10 cellular contexts compared by ENCODE assay signal in the genomic region with DNA sequence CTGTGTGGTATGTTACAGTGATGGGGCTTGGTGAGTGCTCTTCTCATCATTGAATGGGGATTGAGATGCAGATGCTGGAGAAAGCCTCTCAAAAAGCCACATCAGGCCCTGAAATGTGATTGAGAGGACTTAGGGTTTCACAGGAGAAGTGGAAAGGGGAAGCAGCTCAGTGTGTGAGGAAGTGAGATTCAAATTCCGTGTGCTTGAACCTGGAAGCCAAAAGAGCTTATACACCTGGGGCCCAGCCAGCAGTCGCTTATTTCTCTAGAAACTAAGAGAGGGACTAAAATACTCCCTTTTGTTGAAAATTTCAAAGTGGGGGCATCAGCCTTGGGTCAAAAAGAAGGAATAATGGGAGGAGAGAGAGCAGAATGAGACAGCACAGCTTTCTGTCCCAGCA. TPM values are rescaled to one million over a fixed set of nuclear protein-coding genes. Genes with fewer than 3 reads are reported as not detected.
DNase-seq lines count a peak whose midpoint lies in the region; ATAC-seq and TF ChIP-seq lines count a peak whose summit lies in the region.
"Had no signal": no experiment of that assay in that cellular context is flagged by ENCODE, and none has a peak within 500 bp of the region (broad histone marks: within the 10 kb centered on the region; RNA-seq: fewer than 3 reads in every experiment).

No MANE protein-coding gene starts in this region.

- DNase-seq in CD4-positive, CD25-positive, alpha-beta regulatory T cell = no peak
- DNase-seq in activated CD4-positive, alpha-beta memory T cell treated with anti-CD3 and anti-CD28 coated beads, Interleukin-2, amount 10 ng/mL, durations not matched to agents 7 days and 5 days = no peak
- DNase-seq in stimulated activated CD4-positive, alpha-beta T cell treated with anti-CD3 and anti-CD28 coated beads, Interleukin-2, amount 100 ng/mL, for 24 hours = no peak
- DNase-seq in ovary (no peak), NCI-H187 treated with DMSO at 0.1 percent for 48 hours (lab: John Stamatoyannopoulos, UW) (no peak), GM13977 (ENCODE audit: low spot score) (no peak)

- peak overlapping the region; percentile 82 to 90 (median 88) for H3K4me3 Mint-ChIP-seq in CD4-positive, CD25-positive, alpha-beta regulatory T cell
- peak overlapping the region; percentile 76 for H3K4me3 Mint-ChIP-seq in activated CD4-positive, alpha-beta memory T cell treated with anti-CD3 and anti-CD28 coated beads, Interleukin-2, amount 10 ng/mL, durations not matched to agents 7 days and 5 days

- H3K27ac ChIP-seq in CD4-positive, CD25-positive, alpha-beta regulatory T cell (ENCODE audit: insufficient read depth, low read length, poor library complexity, severe bottlenecking) = peak overlapping the region; percentile 64
- H3K27ac ChIP-seq in ovary = no peak overlapping the region

- in situ Hi-C loops in GM13977 (cut with MboI; ENCODE audit: low pct_unique_long_range_greater_than_20kb, low sequenced_read_pairs, unreplicated experiment) = loop anchor here (25.0 kb wide), 1 partner anchor 336 kb away; a partner anchor contains a TSS

- POLR2A ChIA-PET in activated CD4-positive, alpha-beta memory T cell treated with anti-CD3 and anti-CD28 coated beads, Interleukin-2, amount 10 ng/mL, durations not matched to agents 7 days and 5 days (lab: Charles Lee) = interaction anchor here (0.8 to 3.2 kb wide), 15 partner anchors 8 to 511 kb away, joined by 3 to 48 read pairs (median 5); a partner anchor contains a TSS

- H3K4me1 Mint-ChIP-seq in CD4-positive, CD25-positive, alpha-beta regulatory T cell = peaks cover 22 to 48% (median 24%) of the 10 kb centered on the region in 4 donors
- H3K4me1 Mint-ChIP-seq in activated CD4-positive, alpha-beta memory T cell treated with anti-CD3 and anti-CD28 coated beads, Interleukin-2, amount 10 ng/mL, durations not matched to agents 7 days and 5 days = peaks cover 86% of the 10 kb centered on the region

- H3K27me3 Mint-ChIP-seq in CD4-positive, CD25-positive, alpha-beta regulatory T cell = peaks cover 4% of the 10 kb centered on the region
- H3K27me3 Mint-ChIP-seq in activated CD4-positive, alpha-beta memory T cell treated with anti-CD3 and anti-CD28 coated beads, Interleukin-2, amount 10 ng/mL, durations not matched to agents 7 days and 5 days = no peaks in the 10 kb centered on the region

- H3K27ac Mint-ChIP-seq in CD4-positive, CD25-positive, alpha-beta regulatory T cell = peak overlapping the region; percentile 82 to 98 (median 94)
- H3K27ac Mint-ChIP-seq in activated CD4-positive, alpha-beta memory T cell treated with anti-CD3 and anti-CD28 coated beads, Interleukin-2, amount 10 ng/mL, durations not matched to agents 7 days and 5 days = peak overlapping the region; percentile 97

- H3K27me3 ChIP-seq in CD4-positive, CD25-positive, alpha-beta regulatory T cell (ENCODE audit: control insufficient read depth, insufficient read depth, low read length) = no peaks in the 10 kb centered on the region
- H3K27me3 ChIP-seq in ovary = no peaks in the 10 kb centered on the region

- no peak for TF ChIP-seq CTCF in ovary (IDR thresholded peaks at IDR 0.05)
- TF ChIP-seq CTCF in GM13977 (IDR thresholded peaks at IDR 0.05; ENCODE audit: extremely low read depth, insufficient read depth, missing control alignments) = no peak

- TF ChIP-seq EP300 in ovary (IDR thresholded peaks at IDR 0.05) = no peak

- peak overlapping the region; percentile 72 for H3K4me3 ChIP-seq in CD4-positive, CD25-positive, alpha-beta regulatory T cell (ENCODE audit: low read depth, low read length)
- no peak overlapping the region for H3K4me3 ChIP-seq in ovary

- H3K9me3 Mint-ChIP-seq in CD4-positive, CD25-positive, alpha-beta regulatory T cell = peaks cover 0 to 10% (median 0%) of the 10 kb centered on the region in 7 donors
- H3K9me3 Mint-ChIP-seq in activated CD4-positive, alpha-beta memory T cell treated with anti-CD3 and anti-CD28 coated beads, Interleukin-2, amount 10 ng/mL, durations not matched to agents 7 days and 5 days = peaks cover 7% of the 10 kb centered on the region

- TF ChIP-seq POLR2A in ovary (IDR thresholded peaks at IDR 0.05) = no peak

- peaks cover 25% of the 10 kb centered on the region for H3K4me1 ChIP-seq in CD4-positive, CD25-positive, alpha-beta regulatory T cell (ENCODE audit: control insufficient read depth, insufficient read depth, low read length, poor library complexity, severe bottlenecking)
- H3K4me1 ChIP-seq in ovary (ENCODE audit: insufficient read depth) = no peaks in the 10 kb centered on the region

- peaks cover 3% of the 10 kb centered on the region for H3K36me3 Mint-ChIP-seq in CD4-positive, CD25-positive, alpha-beta regulatory T cell
- H3K36me3 Mint-ChIP-seq in activated CD4-positive, alpha-beta memory T cell treated with anti-CD3 and anti-CD28 coated beads, Interleukin-2, amount 10 ng/mL, durations not matched to agents 7 days and 5 days (ENCODE audit: low read depth) = peaks cover 28% of the 10 kb centered on the region

- no peaks in the 10 kb centered on the region for H3K36me3 ChIP-seq in CD4-positive, CD25-positive, alpha-beta regulatory T cell (ENCODE audit: control insufficient read depth, insufficient read depth, low read length)
- no peaks in the 10 kb centered on the region for H3K36me3 ChIP-seq in ovary

- CTCF ChIA-PET in activated CD4-positive, alpha-beta memory T cell treated with anti-CD3 and anti-CD28 coated beads, Interleukin-2, amount 10 ng/mL, durations not matched to agents 7 days and 5 days (lab: Charles Lee) = interaction anchor here (0.8 to 4.1 kb wide), 10 partner anchors 9 to 242 kb away, joined by 3 to 29 read pairs (median 8); a partner anchor contains a TSS

- ATAC-seq in CD4-positive, CD25-positive, alpha-beta regulatory T cell (ENCODE audit: low read depth in 2 of 2) = no peak
- ATAC-seq in GM19395 (IDR thresholded peaks at IDR 0.05; ENCODE audit: unreplicated experiment) (peak; percentile 65), HG03108 (IDR thresholded peaks at IDR 0.05; ENCODE audit: unreplicated experiment) (peak; percentile 38)

- intact Hi-C loops in ovary (cut with DNase I) = no loop called here

- no peaks in the 10 kb centered on the region for H3K9me3 ChIP-seq in CD4-positive, CD25-positive, alpha-beta regulatory T cell (ENCODE audit: control insufficient read depth in 2 of 2, low read length in 2 of 2)
- no peaks in the 10 kb centered on the region for H3K9me3 ChIP-seq in ovary

- 56 to 65% (median 61%) methylated on average over 2 of the region's 2 CpGs for WGBS in ovary, 3 donors

RNA-seq across cellular contexts. Expression of a gene that starts 39.1 kb away (rescaled TPM):
- not detected for total RNA-seq in CD4-positive, CD25-positive, alpha-beta regulatory T cell
- polyA plus RNA-seq in CD4-positive, CD25-positive, alpha-beta regulatory T cell = 1 to 10 TPM in 2 of 4 donors, under 1 TPM in 1, not detected in 1; 0.29 to 3.0 (median 1.0) TPM
- total RNA-seq in activated CD4-positive, alpha-beta memory T cell treated with anti-CD3 and anti-CD28 coated beads, Interleukin-2, amount 10 ng/mL, durations not matched to agents 7 days and 5 days = 100 to 1,000 TPM; 682 to 685 TPM
- 1 to 10 TPM in 3 of 7 donors, under 1 TPM in 1, not detected in 3; 0.25 to 2.6 (median 1.7) TPM for total RNA-seq in ovary
- 1 to 10 TPM in 1 of 2 donors, under 1 TPM in 1; 0.45 to 4.0 TPM for polyA plus RNA-seq in ovary
- total RNA-seq: glomerular endothelial cell, M059J had no signal

Comparison
In these comparisons a context has a peak if more than half of its experiments do, and no peak if none do; other contexts are left out.
1. ATAC-seq: peak in GM19395 (single experiment) and HG03108 (single experiment); none in CD4-positive, CD25-positive, alpha-beta regulatory T cell (0 of 2).
2. RNA of a gene that starts 39.1 kb away (total RNA-seq): 682 to 685 TPM in activated CD4-positive, alpha-beta memory T cell treated with anti-CD3 and anti-CD28 coated beads, Interleukin-2, amount 10 ng/mL, durations not matched to agents 7 days and 5 days; 0.25 to 2.6 TPM in ovary and not detected in CD4-positive, CD25-positive, alpha-beta regulatory T cell (single experiment); every median in the first group is over 100 times any median in the second.